11 cellular contexts compared by ENCODE assay signal in the genomic region with DNA sequence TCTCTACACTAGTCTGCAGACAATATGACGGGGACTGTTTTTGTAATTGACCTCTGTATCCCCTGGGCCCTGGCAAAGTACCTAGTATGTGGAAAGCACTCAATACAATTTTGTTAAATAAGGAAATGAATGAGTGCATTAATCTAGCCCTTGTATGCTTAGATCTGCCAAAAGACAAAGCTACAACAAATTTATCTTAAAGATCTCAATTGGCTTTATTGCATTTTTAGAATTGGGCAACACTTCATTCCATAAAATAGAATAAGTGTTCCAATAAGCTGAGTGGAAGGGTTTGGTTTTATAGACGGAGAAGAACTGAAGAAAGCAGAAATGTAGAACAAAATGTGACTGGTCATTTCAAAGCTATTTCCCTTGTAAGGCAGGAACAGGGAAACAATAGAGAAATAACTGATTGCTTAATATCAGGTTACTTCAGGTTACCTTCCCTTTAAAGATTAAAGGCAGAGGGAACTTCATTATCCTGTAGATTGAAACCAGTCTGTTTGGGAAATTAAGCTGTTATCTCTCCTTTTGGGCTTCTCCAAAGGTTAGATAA.
DNase-seq lines count a peak whose midpoint lies in the region; ATAC-seq and TF ChIP-seq lines count a peak whose summit lies in the region.
"Had no signal": no experiment of that assay in that cellular context is flagged by ENCODE, and none has a peak within 500 bp of the region (broad histone marks: within the 10 kb centered on the region; RNA-seq: fewer than 3 reads in every experiment).

No MANE protein-coding gene starts in this region.

- WGBS in aorta, 2 donors = 24 to 45% methylated on average over 2 of the region's 2 CpGs

- peaks cover 0 to 8% of the 10 kb centered on the region in 2 donors for H3K9me3 Mint-ChIP-seq in effector memory CD8-positive, alpha-beta T cell

- no peak overlapping the region for H3K4me3 Mint-ChIP-seq in effector memory CD8-positive, alpha-beta T cell

- no peaks in the 10 kb centered on the region for H3K27me3 Mint-ChIP-seq in effector memory CD8-positive, alpha-beta T cell

- no peaks in the 10 kb centered on the region for H3K9me3 ChIP-seq in aorta (ENCODE audit: control insufficient read depth, low read length)

- H3K27me3 ChIP-seq in aorta (ENCODE audit: control insufficient read depth in 1 of 2, insufficient read depth in 2 of 2, low read length in 1 of 2) = no peaks in the 10 kb centered on the region

- TF ChIP-seq CTCF in epithelial cell of proximal tubule (conservative IDR thresholded peaks at IDR 0.05; ENCODE audit: low read depth, low read length) = no peak

- no peak overlapping the region for H3K27ac Mint-ChIP-seq in effector memory CD8-positive, alpha-beta T cell

- ATAC-seq in sciatic nerve (peak; percentile 78), aorta (ENCODE audit: low FRiP score) (no peak)
- no peak for ATAC-seq in effector memory CD8-positive, alpha-beta T cell (replicated peaks)

- no peak overlapping the region for H3K27ac ChIP-seq in aorta (ENCODE audit: low read depth in 1 of 2, low read length in 2 of 2)

- H3K4me1 ChIP-seq in aorta (ENCODE audit: control insufficient read depth in 1 of 2, insufficient read depth in 2 of 2, low read length in 2 of 2) = no peaks in the 10 kb centered on the region

- no peaks in the 10 kb centered on the region for H3K4me1 Mint-ChIP-seq in effector memory CD8-positive, alpha-beta T cell (ENCODE audit: low read depth in 2 of 2)

- H3K36me3 ChIP-seq in aorta (ENCODE audit: control insufficient read depth in 1 of 2, insufficient read depth in 2 of 2, low read length in 1 of 2) = no peaks in the 10 kb centered on the region

- H3K4me3 ChIP-seq in epithelial cell of proximal tubule (ENCODE audit: low read depth, low read length) (no peak overlapping the region), aorta (ENCODE audit: low read length in 2 of 2) (no peak overlapping the region)

- H3K36me3 Mint-ChIP-seq in effector memory CD8-positive, alpha-beta T cell (ENCODE audit: insufficient read depth) = no peaks in the 10 kb centered on the region

- peak; percentile 40 for DNase-seq in GM03348 (ENCODE audit: low spot score)
- DNase-seq in NOMO-1 treated with dmso at 0.1 percent for 144 hours (lab: John Stamatoyannopoulos, UW; ENCODE audit: unreplicated experiment) = peak; percentile 34
- DNase-seq in epithelial cell of proximal tubule (ENCODE audit: low read depth) = peak; percentile 78
- no peak for DNase-seq in sciatic nerve (ENCODE audit: low spot score)
- no peak for DNase-seq in NAMALWA (ENCODE audit: low spot score)
- no peak for DNase-seq in aorta
- DNase-seq in effector memory CD8-positive, alpha-beta T cell = no peak
- DNase-seq in activated gamma-delta T cell (lab: John Stamatoyannopoulos, UW) = no peak
- DNase-seq: caudate nucleus, hypothalamus, NCI-H1092 had no signal

- intact Hi-C loops in sciatic nerve (cut with DNase I) (no loop called here), aorta (cut with DNase I) (no loop called here)

Comparison
In these comparisons a context has a peak if more than half of its experiments do, and no peak if none do; other contexts are left out.
1. DNase-seq: peak in GM03348 (single experiment), NOMO-1 treated with dmso at 0.1 percent for 144 hours (single experiment) and epithelial cell of proximal tubule (single experiment); none in sciatic nerve (single experiment), NAMALWA (single experiment), aorta (0 of 2), effector memory CD8-positive, alpha-beta T cell (0 of 3) and activated gamma-delta T cell (single experiment).